In the genomic region with DNA sequence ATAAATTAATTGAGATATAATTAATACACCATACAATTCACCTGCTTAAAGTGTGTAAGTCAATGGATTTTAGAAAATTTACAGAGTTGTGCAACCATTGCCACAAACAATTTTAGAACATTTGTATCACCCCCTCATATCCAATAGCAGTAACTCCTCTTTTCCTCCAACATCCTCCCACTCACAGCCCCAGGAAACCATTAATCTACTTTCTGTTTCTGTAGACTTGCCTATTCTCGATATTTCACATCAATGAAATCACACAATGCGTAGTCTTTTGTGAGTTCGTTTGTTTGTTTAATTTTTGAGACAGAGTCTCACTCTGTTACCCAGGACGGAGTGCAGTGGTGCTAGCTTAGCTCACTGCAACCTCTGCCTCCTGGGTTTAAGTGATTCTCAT, we compare ENCODE assay signal across 13 cellular contexts. TPM values are rescaled to one million over a fixed set of nuclear protein-coding genes. Genes with fewer than 3 reads are reported as not detected.
A peak's percentile ranks its signal among the peaks of the same experiment; 100 is the strongest.
DNase-seq lines count a peak whose midpoint lies in the region; ATAC-seq and TF ChIP-seq lines count a peak whose summit lies in the region.
"Had no signal": no experiment of that assay in that cellular context is flagged by ENCODE, and none has a peak within 500 bp of the region (broad histone marks: within the 10 kb centered on the region; RNA-seq: fewer than 3 reads in every experiment).

No MANE protein-coding gene starts in this region.

- CTCF ChIA-PET in activated CD8-positive, alpha-beta T cell treated with anti-CD3 and anti-CD28 coated beads, Interleukin-2, amount 10 ng/mL, durations not matched to agents 7 days and 5 days (lab: Charles Lee) = no interaction called here

- H3K4me3 ChIP-seq in SJCRH30 (no peak overlapping the region), uterus (no peak overlapping the region)

- H3K27ac ChIP-seq in SJCRH30 = no peak overlapping the region
- no peak overlapping the region for H3K27ac ChIP-seq in uterus

- H3K27ac Mint-ChIP-seq in stimulated activated naive CD8-positive, alpha-beta T cell treated with anti-CD3 and anti-CD28 coated beads, Interleukin-15, amount 100 ng/mL, for 72 hours = no peak overlapping the region
- no peak overlapping the region for H3K27ac Mint-ChIP-seq in activated CD8-positive, alpha-beta T cell treated with anti-CD3 and anti-CD28 coated beads, Interleukin-2, amount 10 ng/mL, durations not matched to agents 7 days and 5 days
- H3K27ac Mint-ChIP-seq: CD8-positive, alpha-beta memory T cell had no signal

- H3K36me3 ChIP-seq in SJCRH30 = no peaks in the 10 kb centered on the region
- no peaks in the 10 kb centered on the region for H3K36me3 ChIP-seq in uterus

- POLR2A ChIA-PET in activated CD8-positive, alpha-beta T cell treated with anti-CD3 and anti-CD28 coated beads, Interleukin-2, amount 10 ng/mL, durations not matched to agents 7 days and 5 days (lab: Charles Lee) = no interaction called here

- peak overlapping the region; percentile 2 to 40 for H3K4me3 Mint-ChIP-seq in stimulated activated naive CD8-positive, alpha-beta T cell treated with anti-CD3 and anti-CD28 coated beads, Interleukin-15, amount 100 ng/mL, for 72 hours
- H3K4me3 Mint-ChIP-seq in activated CD8-positive, alpha-beta T cell treated with anti-CD3 and anti-CD28 coated beads, Interleukin-2, amount 10 ng/mL, durations not matched to agents 7 days and 5 days = no peak overlapping the region

- TF ChIP-seq POLR2A in uterus (IDR thresholded peaks at IDR 0.05) = no peak

- H3K4me1 ChIP-seq in SJCRH30 (peaks cover 9% of the 10 kb centered on the region), uterus (no peaks in the 10 kb centered on the region)

- peaks cover 10% of the 10 kb centered on the region for H3K27me3 Mint-ChIP-seq in stimulated activated naive CD8-positive, alpha-beta T cell treated with anti-CD3 and anti-CD28 coated beads, Interleukin-15, amount 100 ng/mL, for 72 hours
- peaks cover 3% of the 10 kb centered on the region for H3K27me3 Mint-ChIP-seq in activated CD8-positive, alpha-beta T cell treated with anti-CD3 and anti-CD28 coated beads, Interleukin-2, amount 10 ng/mL, durations not matched to agents 7 days and 5 days (ENCODE audit: low read depth)

- ATAC-seq in stimulated activated naive CD8-positive, alpha-beta T cell treated with anti-CD3 and anti-CD28 coated beads, Interleukin-15, amount 100 ng/mL, for 72 hours = peak; percentile 75
- no peak for ATAC-seq in stimulated activated naive CD8-positive, alpha-beta T cell treated with anti-CD3 and anti-CD28 coated beads, Interleukin-15, Interleukin-2, amounts not matched to agents 100 U/mL and 50 U/mL, for 24 hours
- ATAC-seq in HG03196 (IDR thresholded peaks at IDR 0.05; ENCODE audit: unreplicated experiment) (peak; percentile 75), GM18519 (IDR thresholded peaks at IDR 0.05; ENCODE audit: low FRiP score, unreplicated experiment) (no peak), HG03521 (IDR thresholded peaks at IDR 0.05; ENCODE audit: unreplicated experiment) (no peak)
- ATAC-seq in activated CD8-positive, alpha-beta T cell treated with anti-CD3 and anti-CD28 coated beads, Interleukin-2, amount 10 ng/mL, durations not matched to agents 7 days and 5 days = peak; percentile 33

- no peak for TF ChIP-seq CTCF in uterus (IDR thresholded peaks at IDR 0.05)

- H3K27me3 ChIP-seq in SJCRH30 = no peaks in the 10 kb centered on the region
- peaks cover 0 to 4% of the 10 kb centered on the region in 2 donors for H3K27me3 ChIP-seq in uterus

- no peaks in the 10 kb centered on the region for H3K36me3 Mint-ChIP-seq in activated CD8-positive, alpha-beta T cell treated with anti-CD3 and anti-CD28 coated beads, Interleukin-2, amount 10 ng/mL, durations not matched to agents 7 days and 5 days (ENCODE audit: low read depth)

- H3K4me1 Mint-ChIP-seq in stimulated activated naive CD8-positive, alpha-beta T cell treated with anti-CD3 and anti-CD28 coated beads, Interleukin-15, amount 100 ng/mL, for 72 hours = peaks cover 22% of the 10 kb centered on the region
- H3K4me1 Mint-ChIP-seq in activated CD8-positive, alpha-beta T cell treated with anti-CD3 and anti-CD28 coated beads, Interleukin-2, amount 10 ng/mL, durations not matched to agents 7 days and 5 days (ENCODE audit: low read depth) = peaks cover 12% of the 10 kb centered on the region

- no peaks in the 10 kb centered on the region for H3K9me3 Mint-ChIP-seq in stimulated activated naive CD8-positive, alpha-beta T cell treated with anti-CD3 and anti-CD28 coated beads, Interleukin-15, amount 100 ng/mL, for 72 hours
- no peaks in the 10 kb centered on the region for H3K9me3 Mint-ChIP-seq in activated CD8-positive, alpha-beta T cell treated with anti-CD3 and anti-CD28 coated beads, Interleukin-2, amount 10 ng/mL, durations not matched to agents 7 days and 5 days (ENCODE audit: insufficient read depth)
- H3K9me3 Mint-ChIP-seq: CD8-positive, alpha-beta memory T cell had no signal

- DNase-seq in stimulated activated naive CD8-positive, alpha-beta T cell treated with anti-CD3 and anti-CD28 coated beads, Interleukin-15, amount 100 ng/mL, for 72 hours = no peak
- DNase-seq in stimulated activated naive CD8-positive, alpha-beta T cell treated with anti-CD3 and anti-CD28 coated beads, Interleukin-15, Interleukin-2, amounts not matched to agents 100 U/mL and 50 U/mL, for 24 hours = no peak
- DNase-seq in activated CD8-positive, alpha-beta T cell treated with anti-CD3 and anti-CD28 coated beads, Interleukin-2, amount 10 ng/mL, durations not matched to agents 7 days and 5 days = no peak
- DNase-seq in SJCRH30 (no peak), uterus (no peak)
- DNase-seq: CD8-positive, alpha-beta memory T cell; midbrain; NCI-H1417 treated with DMSO at 0.1 percent for 48 hours; substantia nigra had no signal

- H3K9me3 ChIP-seq in SJCRH30 (replicated peaks) (no peaks in the 10 kb centered on the region), uterus (no peaks in the 10 kb centered on the region)

- intact Hi-C loops in uterus (cut with DNase I; ENCODE audit: low total_unique reads) = no loop called here

RNA-seq across cellular contexts. Expression of a gene that starts 13.7 kb away (rescaled TPM):
- total RNA-seq in activated CD8-positive, alpha-beta T cell treated with anti-CD3 and anti-CD28 coated beads, Interleukin-2, amount 10 ng/mL, durations not matched to agents 7 days and 5 days = 10 to 100 TPM; 48.8 to 50.1 TPM
- total RNA-seq in SJCRH30 (2014; rRNA removed; shearing (Covaris generic)) = 16.8 and 19.3 TPM in 2 replicates
- total RNA-seq in uterus = 100 to 1,000 TPM in 1 of 4 donors, 10 to 100 TPM in 3; 31.8 to 119 (median 56.2) TPM

RNA-seq across cellular contexts. Expression of a gene that starts 20.5 kb away (rescaled TPM):
- total RNA-seq in activated CD8-positive, alpha-beta T cell treated with anti-CD3 and anti-CD28 coated beads, Interleukin-2, amount 10 ng/mL, durations not matched to agents 7 days and 5 days = not detected
- 0.13 and 0.40 TPM in 2 replicates for total RNA-seq in SJCRH30 (2014; rRNA removed; shearing (Covaris generic))
- total RNA-seq in uterus = not detected
- total RNA-seq: bronchial epithelial cell; CD8-positive, alpha-beta memory T cell had no signal

Comparison
In these comparisons a context has a peak if more than half of its experiments do, and no peak if none do; other contexts are left out.
1. ATAC-seq: peak in stimulated activated naive CD8-positive, alpha-beta T cell treated with anti-CD3 and anti-CD28 coated beads, Interleukin-15, amount 100 ng/mL, for 72 hours (single experiment), HG03196 (single experiment) and activated CD8-positive, alpha-beta T cell treated with anti-CD3 and anti-CD28 coated beads, Interleukin-2, amount 10 ng/mL, durations not matched to agents 7 days and 5 days (single experiment); none in stimulated activated naive CD8-positive, alpha-beta T cell treated with anti-CD3 and anti-CD28 coated beads, Interleukin-15, Interleukin-2, amounts not matched to agents 100 U/mL and 50 U/mL, for 24 hours (single experiment), GM18519 (single experiment) and HG03521 (single experiment).